8 cellular contexts compared by ENCODE assay signal in the genomic region with DNA sequence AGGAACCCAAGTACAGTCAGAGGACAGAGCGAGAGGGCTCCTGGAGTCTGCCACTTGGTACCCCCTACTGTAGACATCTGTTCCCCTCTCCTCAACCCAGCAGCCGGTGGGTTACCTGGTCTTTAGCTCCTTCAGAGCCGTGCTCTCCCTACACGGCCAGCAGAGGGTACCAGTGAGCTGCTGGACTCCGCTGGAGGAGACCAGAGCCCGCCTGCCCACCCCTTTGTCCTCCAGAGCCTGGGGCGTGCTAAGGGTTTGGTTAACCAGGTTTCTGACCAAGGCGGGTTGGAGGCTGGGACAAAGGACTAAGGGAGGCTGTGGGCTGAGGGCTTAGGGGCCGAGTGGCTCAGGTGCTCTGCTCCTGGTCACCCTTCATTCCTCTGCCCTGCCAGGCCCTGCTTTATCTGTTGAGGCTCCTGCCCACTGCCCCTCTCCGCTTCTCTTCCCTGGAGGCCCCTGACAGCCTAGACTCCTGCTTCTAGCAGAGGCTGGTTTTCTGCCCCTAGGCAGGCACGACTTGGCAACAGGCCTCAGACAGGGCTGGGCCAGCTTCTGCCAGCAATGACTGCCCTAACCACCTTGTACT. TPM values are rescaled to one million over a fixed set of nuclear protein-coding genes. Genes with fewer than 3 reads are reported as not detected.
DNase-seq lines count a peak whose midpoint lies in the region; ATAC-seq and TF ChIP-seq lines count a peak whose summit lies in the region.

No MANE protein-coding gene starts in this region.

- H3K36me3 ChIP-seq in gastrocnemius medialis, result no peaks in the 10 kb centered on the region

- in situ Hi-C loops in gastrocnemius medialis (cut with MboI; ENCODE audit: low sequenced_read_pairs in 4 of 4), result no loop called here

- intact Hi-C loops in right cardiac atrium (cut with DNase I), result loop anchor here in 3 of 4 donors (5.0 to 10.0 kb wide), 2 partner anchors 39 to 87 kb away; no protein-coding TSS in a partner anchor
- intact Hi-C loops in gastrocnemius medialis (cut with DNase I; ENCODE audit: low total_unique reads), result loop anchor here (1.0 to 5.0 kb wide), 2 partner anchors 37 to 94 kb away; no protein-coding TSS in a partner anchor

- peak; percentile 79 to 81 for ATAC-seq in right cardiac atrium
- peak; percentile 61 to 66 for ATAC-seq in gastrocnemius medialis
- ATAC-seq in HG02588 (IDR thresholded peaks at IDR 0.05; ENCODE audit: unreplicated experiment), result no peak

- H3K4me1 ChIP-seq in right cardiac atrium (ENCODE audit: control insufficient read depth, insufficient read depth, low read length) (no peaks in the 10 kb centered on the region), gastrocnemius medialis (peaks cover 11 to 16% of the 10 kb centered on the region in 2 donors)

- no peak overlapping the region for H3K4me3 ChIP-seq in right cardiac atrium (ENCODE audit: low read length)
- no peak overlapping the region for H3K4me3 ChIP-seq in gastrocnemius medialis

- H3K9me3 ChIP-seq in right cardiac atrium (ENCODE audit: control insufficient read depth, low read length) (no peaks in the 10 kb centered on the region), gastrocnemius medialis (no peaks in the 10 kb centered on the region)

- H3K27me3 ChIP-seq in right cardiac atrium (ENCODE audit: control insufficient read depth, insufficient read depth) (no peaks in the 10 kb centered on the region), gastrocnemius medialis (peaks cover 0 to 6% (median 0%) of the 10 kb centered on the region in 3 donors)

- TF ChIP-seq CTCF in GM10266 (IDR thresholded peaks at IDR 0.05; ENCODE audit: control insufficient read depth, insufficient read depth, low read depth, missing control alignments), result peak; percentile 88
- peak; percentile 85 to 90 (median 87) for TF ChIP-seq CTCF in gastrocnemius medialis (IDR thresholded peaks at IDR 0.05 in 4 of 5, conservative IDR thresholded peaks at IDR 0.05 in 1 of 5)

- 21% methylated on average over 11 of the region's 11 CpGs for WGBS in right cardiac atrium

- DNase-seq in GM10266 (ENCODE audit: extremely low spot score) (peak; percentile 85), MV-4-11 (lab: John Stamatoyannopoulos, UW) (peak; percentile 31), T follicular helper cell (ENCODE audit: low read depth) (peak; percentile 22), amniotic epithelial cell (ENCODE audit: low read depth) (peak; percentile 44), right cardiac atrium (peak; percentile 73 to 91 (median 88)), gastrocnemius medialis (peak in 1 of 2 donors; percentile 64), middle frontal gyrus (ENCODE audit: extremely low spot score, low spot score) (no peak)

- no peak for TF ChIP-seq POLR2A in gastrocnemius medialis (IDR thresholded peaks at IDR 0.05)

- no peak overlapping the region for H3K27ac ChIP-seq in right cardiac atrium (ENCODE audit: low read length)
- no peak overlapping the region for H3K27ac ChIP-seq in gastrocnemius medialis

RNA-seq across cellular contexts. Expression of gene HSD11B2, which starts 2.7 kb away (rescaled TPM):
- total RNA-seq in right cardiac atrium, result 1 to 10 TPM in 1 of 4 donors, under 1 TPM in 3; 0.42 to 1.6 (median 0.64) TPM
- polyA plus RNA-seq in right cardiac atrium, result 0.38 TPM
- total RNA-seq in gastrocnemius medialis, result 1 to 10 TPM in 2 of 4 donors, not detected in 2; 2.3 to 4.1 TPM

RNA-seq across cellular contexts. Expression of gene ZDHHC1, which starts 12.0 kb away (rescaled TPM):
- total RNA-seq in right cardiac atrium (10 to 100 TPM in 1 of 4 donors, 1 to 10 TPM in 3; 6.4 to 10.4 (median 6.4) TPM), gastrocnemius medialis (10 to 100 TPM in 1 of 4 donors, 1 to 10 TPM in 3; 4.4 to 11.0 (median 8.9) TPM)
- polyA plus RNA-seq in right cardiac atrium, result 5.2 TPM

RNA-seq across cellular contexts. Expression of gene TPPP3, which starts 34.9 kb away (rescaled TPM):
- 100 to 1,000 TPM in 1 of 4 donors, 10 to 100 TPM in 3; 21.9 to 183 (median 33.4) TPM for total RNA-seq in right cardiac atrium
- 64.6 TPM for polyA plus RNA-seq in right cardiac atrium
- total RNA-seq in gastrocnemius medialis, result 10 to 100 TPM in 2 of 4 donors, 1 to 10 TPM in 2; 2.2 to 31.9 (median 7.1) TPM

RNA-seq across cellular contexts. Expression of gene ATP6V0D1, which starts 52.7 kb away (rescaled TPM):
- total RNA-seq in right cardiac atrium, result 10 to 100 TPM; 64.1 to 79.4 (median 68.2) TPM
- 44.6 TPM for polyA plus RNA-seq in right cardiac atrium
- 100 to 1,000 TPM; 117 to 211 (median 157) TPM for total RNA-seq in gastrocnemius medialis

RNA-seq across cellular contexts. Expression of gene AGRP, which starts 55.1 kb away (rescaled TPM):
- total RNA-seq in right cardiac atrium, result not detected
- not detected for polyA plus RNA-seq in right cardiac atrium
- total RNA-seq in gastrocnemius medialis, result not detected
